Comparison of ENCODE assay signal across 8 cellular contexts in the genomic region with DNA sequence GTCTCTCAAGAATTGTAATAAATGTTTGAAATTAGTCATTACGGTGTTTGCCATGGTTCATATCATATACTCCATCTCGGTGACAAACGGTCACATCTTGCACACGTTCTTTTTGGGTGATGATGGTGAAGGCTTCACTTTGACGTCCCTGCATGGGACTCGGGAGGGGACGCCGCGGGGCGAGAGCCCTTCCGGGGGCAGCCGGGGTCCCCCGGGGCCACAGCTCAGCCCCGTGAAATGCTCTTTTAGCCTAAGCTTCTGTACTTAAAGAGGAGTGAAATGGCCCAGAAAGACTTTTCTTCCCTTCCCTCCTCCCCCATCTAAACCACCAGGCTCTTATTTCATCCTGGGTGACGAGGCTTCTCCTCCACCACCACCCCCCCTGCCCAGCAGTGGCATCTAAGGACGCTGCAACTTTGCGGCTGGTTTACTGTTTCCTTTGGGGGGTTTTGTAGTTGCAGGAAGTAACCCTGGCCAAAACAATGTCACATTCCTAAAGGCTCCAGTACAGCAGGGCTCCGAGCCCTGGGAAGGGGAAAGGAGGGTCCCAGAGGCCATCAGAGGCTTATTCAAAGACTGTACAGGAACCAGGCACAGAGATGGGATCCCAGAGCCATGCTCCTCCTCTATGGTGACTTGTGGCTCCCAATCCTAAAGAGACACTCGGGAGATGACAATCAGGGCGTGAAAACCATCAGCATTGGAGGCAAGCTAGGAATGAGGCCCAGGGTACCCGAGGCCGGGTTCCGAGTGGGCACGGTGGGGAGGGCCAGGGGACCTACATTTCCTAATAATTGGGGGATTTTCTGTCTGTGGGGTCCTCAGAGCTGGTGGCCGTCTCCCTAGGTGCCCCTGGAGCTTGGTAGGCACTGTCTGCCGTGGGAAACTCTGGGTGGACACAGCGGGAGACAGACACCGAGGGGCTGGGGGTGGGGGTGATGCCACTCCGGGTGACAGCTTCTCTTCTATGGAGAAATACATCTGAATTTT.
DNase-seq lines count a peak whose midpoint lies in the region; ATAC-seq and TF ChIP-seq lines count a peak whose summit lies in the region.

No MANE protein-coding gene starts in this region.

- H3K4me3 Mint-ChIP-seq in CD4-positive, alpha-beta memory T cell, result peak overlapping the region; percentile 80 to 95 (median 86)

- no peaks in the 10 kb centered on the region for H3K9me3 ChIP-seq in CD4-positive, alpha-beta memory T cell (ENCODE audit: control insufficient read depth in 1 of 2, low read length in 2 of 2)
- no peaks in the 10 kb centered on the region for H3K9me3 ChIP-seq in right lobe of liver

- no peaks in the 10 kb centered on the region for H3K36me3 Mint-ChIP-seq in CD4-positive, alpha-beta memory T cell

- WGBS in right lobe of liver (ENCODE audit: insufficient coverage, low coverage, low lambda C conversion rate, missing lambda C conversion rate), result 26% methylated on average over 14 of the region's 29 CpGs

- DNase-seq in CD4-positive, alpha-beta memory T cell, result peak; percentile 52 to 81 (median 60)
- peak; percentile 30 for DNase-seq in activated CD4-positive, alpha-beta T cell treated with anti-CD3 and anti-CD28 coated beads for 1 hour
- DNase-seq in astrocyte of the hippocampus (ENCODE audit: low read depth, low spot score) (peak; percentile 28), right lobe of liver (no peak), NCI-H1436 treated with DMSO at 0.1 percent for 48 hours (lab: John Stamatoyannopoulos, UW) (no peak)
- DNase-seq in stimulated activated CD4-positive, alpha-beta T cell treated with anti-CD3 and anti-CD28 coated beads, Interleukin-12 subunit alpha, Interleukin-12 subunit beta, amount 100 ng/mL, for 4 hours, result peak; percentile 27

- POLR2A ChIA-PET in CD4-positive, alpha-beta memory T cell (lab: Charles Lee; ENCODE audit: partially characterized antibody), result interaction anchor here (0.7 to 3.2 kb wide), 13 partner anchors 10 to 375 kb away, joined by 3 to 33 read pairs (median 4); a partner anchor contains a TSS

- H3K4me1 Mint-ChIP-seq in CD4-positive, alpha-beta memory T cell, result peaks cover 9 to 30% (median 22%) of the 10 kb centered on the region in 4 donors

- CTCF ChIA-PET in CD4-positive, alpha-beta memory T cell (lab: Charles Lee; ENCODE audit: partially characterized antibody), result interaction anchor here (1.0 to 2.3 kb wide), 10 partner anchors 19 to 892 kb away, joined by 3 to 17 read pairs (median 4); a partner anchor contains a TSS

- H3K27me3 Mint-ChIP-seq in CD4-positive, alpha-beta memory T cell, result no peaks in the 10 kb centered on the region

- peaks cover 0 to 3% (median 0%) of the 10 kb centered on the region in 8 donors for H3K9me3 Mint-ChIP-seq in CD4-positive, alpha-beta memory T cell

- H3K27ac Mint-ChIP-seq in CD4-positive, alpha-beta memory T cell, result peak overlapping the region; percentile 77 to 94 (median 88)

- ATAC-seq in right lobe of liver, result no peak
- ATAC-seq in GM18858 (IDR thresholded peaks at IDR 0.05; ENCODE audit: unreplicated experiment), result no peak
- no peak for ATAC-seq in HG03045 (IDR thresholded peaks at IDR 0.05; ENCODE audit: unreplicated experiment)

- H3K36me3 ChIP-seq in CD4-positive, alpha-beta memory T cell (ENCODE audit: insufficient read depth, low read length), result no peaks in the 10 kb centered on the region
- no peaks in the 10 kb centered on the region for H3K36me3 ChIP-seq in right lobe of liver

- H3K4me3 ChIP-seq in CD4-positive, alpha-beta memory T cell (ENCODE audit: low read length in 2 of 2), result peak overlapping the region; percentile 55 to 57
- no peak overlapping the region for H3K4me3 ChIP-seq in right lobe of liver

- no peak for TF ChIP-seq POLR2A in right lobe of liver (IDR thresholded peaks at IDR 0.05)

- H3K27me3 ChIP-seq in CD4-positive, alpha-beta memory T cell (ENCODE audit: insufficient read depth, low read length), result no peaks in the 10 kb centered on the region
- H3K27me3 ChIP-seq in right lobe of liver, result no peaks in the 10 kb centered on the region

- TF ChIP-seq CTCF in right lobe of liver (IDR thresholded peaks at IDR 0.05), result no peak

- intact Hi-C loops in CD4-positive, alpha-beta memory T cell (cut with micrococcal nuclease), result loop anchor here (1.0 to 10.0 kb wide), 5 partner anchors 21 to 369 kb away; a partner anchor contains a TSS
- intact Hi-C loops in right lobe of liver (cut with DNase I), result no loop called here

- H3K27ac ChIP-seq in CD4-positive, alpha-beta memory T cell (ENCODE audit: low read depth, low read length), result peak overlapping the region; percentile 16
- no peak overlapping the region for H3K27ac ChIP-seq in right lobe of liver

- H3K4me1 ChIP-seq in CD4-positive, alpha-beta memory T cell (ENCODE audit: insufficient read depth, low read length), result peaks cover 20% of the 10 kb centered on the region
- H3K4me1 ChIP-seq in right lobe of liver, result no peaks in the 10 kb centered on the region

Comparison
In these comparisons a context has a peak if more than half of its experiments do, and no peak if none do; other contexts are left out.
1. DNase-seq: peak in CD4-positive, alpha-beta memory T cell (5 of 5), activated CD4-positive, alpha-beta T cell treated with anti-CD3 and anti-CD28 coated beads for 1 hour (single experiment), astrocyte of the hippocampus (single experiment) and stimulated activated CD4-positive, alpha-beta T cell treated with anti-CD3 and anti-CD28 coated beads, Interleukin-12 subunit alpha, Interleukin-12 subunit beta, amount 100 ng/mL, for 4 hours (single experiment); none in right lobe of liver (0 of 3) and NCI-H1436 treated with DMSO at 0.1 percent for 48 hours (single experiment).
2. H3K4me3 ChIP-seq: peak in CD4-positive, alpha-beta memory T cell (2 of 2); none in right lobe of liver (0 of 3).